ENCODE assay signal across 8 cellular contexts in genomic region chr15:88894348-88894818, GRCh38. TPM values are rescaled to one million over a fixed set of nuclear protein-coding genes. Genes with fewer than 3 reads are reported as not detected.
A peak's percentile ranks its signal among the peaks of the same experiment; 100 is the strongest.
DNase-seq lines count a peak whose midpoint lies in the region; ATAC-seq and TF ChIP-seq lines count a peak whose summit lies in the region.

No MANE protein-coding gene starts in this region.

- no peaks in the 10 kb centered on the region for H4K20me1 ChIP-seq in hepatocyte (ENCODE audit: insufficient read depth, poor library complexity, severe bottlenecking)

- DNase-seq in ELR (ENCODE audit: low read depth) (peak; percentile 41), Peyer's patch (peak; percentile 69 to 83 (median 77)), hepatocyte (ENCODE audit: low spot score) (peak; percentile 85), MV-4-11 (lab: John Stamatoyannopoulos, UW) (no peak)
- DNase-seq in activated naive CD4-positive, alpha-beta T cell treated with anti-CD3 and anti-CD28 coated beads, Interleukin-2, amount 50 U/mL, for 16 hours: peak; percentile 89
- peak; percentile 74 to 86 for DNase-seq in stimulated activated CD4-positive, alpha-beta T cell treated with anti-CD3 and anti-CD28 coated beads, Interleukin-15, amount 100 ng/mL, for 48 hours (ENCODE audit: low read depth in 2 of 2)

- H3K4me3 ChIP-seq in Peyer's patch: peak overlapping the region; percentile 39 to 64 (median 56)
- H3K4me3 ChIP-seq in hepatocyte: peak overlapping the region; percentile 41

- peak overlapping the region in 1 of 4 donors; percentile 60 for H3K27ac ChIP-seq in Peyer's patch
- H3K27ac ChIP-seq in hepatocyte: no peak overlapping the region

- no peak for TF ChIP-seq POLR2A in Peyer's patch (IDR thresholded peaks at IDR 0.05)

- peak; percentile 35 to 70 (median 50) for TF ChIP-seq CTCF in Peyer's patch (IDR thresholded peaks at IDR 0.05)
- peak; percentile 76 for TF ChIP-seq CTCF in hepatocyte (IDR thresholded peaks at IDR 0.05; ENCODE audit: poor library complexity)

- H3K36me3 ChIP-seq in Peyer's patch: no peaks in the 10 kb centered on the region
- no peaks in the 10 kb centered on the region for H3K36me3 ChIP-seq in hepatocyte (replicated peaks; ENCODE audit: insufficient read depth, low read depth)

- H3K4me1 ChIP-seq in Peyer's patch: peaks cover 0 to 23% (median 20%) of the 10 kb centered on the region in 4 donors
- H3K4me1 ChIP-seq in hepatocyte (ENCODE audit: insufficient read depth): peaks cover 25% of the 10 kb centered on the region

- no peaks in the 10 kb centered on the region for H3K9me2 ChIP-seq in hepatocyte (replicated peaks; ENCODE audit: insufficient read depth)

- ATAC-seq in HG02759 (IDR thresholded peaks at IDR 0.05; ENCODE audit: unreplicated experiment) (peak; percentile 63), GM19455 (IDR thresholded peaks at IDR 0.05; ENCODE audit: unreplicated experiment) (no peak)

- H3K79me2 ChIP-seq in hepatocyte: no peaks in the 10 kb centered on the region

- WGBS in hepatocyte (ENCODE audit: low lambda C conversion rate, missing lambda C conversion rate): under 1% methylated on average over 23 of the region's 23 CpGs

- no peaks in the 10 kb centered on the region for H3K9me3 ChIP-seq in Peyer's patch
- H3K9me3 ChIP-seq in hepatocyte (ENCODE audit: low read depth): no peaks in the 10 kb centered on the region

- peak overlapping the region; percentile 99 for H3K4me2 ChIP-seq in hepatocyte

- no peak overlapping the region for H2AFZ ChIP-seq in hepatocyte

- H3K27me3 ChIP-seq in Peyer's patch (peaks cover 0 to 6% of the 10 kb centered on the region in 2 donors), hepatocyte (peaks cover 10% of the 10 kb centered on the region)

RNA-seq across cellular contexts. Expression of gene HAPLN3, which starts 1.0 kb away (rescaled TPM):
- total RNA-seq in Peyer's patch (10 to 100 TPM in 1 of 4 donors, 1 to 10 TPM in 3; 3.7 to 21.5 (median 5.6) TPM), hepatocyte (4.1 and 4.2 TPM in 2 replicates)
- 6.6 and 7.2 TPM in 2 replicates for polyA plus RNA-seq in hepatocyte

RNA-seq across cellular contexts. Expression of gene MFGE8, which starts 18.8 kb away (rescaled TPM):
- total RNA-seq in Peyer's patch: 100 to 1,000 TPM in 1 of 4 donors, 10 to 100 TPM in 3; 51.8 to 156 (median 78.3) TPM
- 337 and 471 TPM in 2 replicates for total RNA-seq in hepatocyte
- 569 and 611 TPM in 2 replicates for polyA plus RNA-seq in hepatocyte
